In the genomic region with DNA sequence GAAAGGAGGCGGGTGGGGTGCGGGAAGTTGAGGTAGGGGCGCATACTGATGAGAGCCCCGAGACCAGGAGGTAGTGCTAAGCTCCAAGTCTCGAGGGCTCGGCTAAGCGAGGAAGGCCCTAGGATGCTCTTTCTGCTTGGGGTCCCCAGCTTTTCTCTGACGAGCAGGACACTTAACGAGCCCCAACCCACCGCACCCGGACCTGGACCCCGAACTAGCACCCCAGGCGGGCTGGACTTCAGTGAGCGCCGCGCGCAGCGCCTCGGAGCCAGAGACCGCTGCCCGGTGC, we compare ENCODE assay signal across 10 cellular contexts. TPM values are rescaled to one million over a fixed set of nuclear protein-coding genes. Genes with fewer than 3 reads are reported as not detected.
DNase-seq lines count a peak whose midpoint lies in the region; ATAC-seq and TF ChIP-seq lines count a peak whose summit lies in the region.
"Had no signal": no experiment of that assay in that cellular context is flagged by ENCODE, and none has a peak within 500 bp of the region (broad histone marks: within the 10 kb centered on the region; RNA-seq: fewer than 3 reads in every experiment).

No MANE protein-coding gene starts in this region.

- 28% methylated on average over 13 of the region's 21 CpGs; no CpG with 5 or more reads in 1 of the 2 experiments for WGBS in IMR-90 (ENCODE audit: extremely low coverage in 2 of 2, insufficient read length in 1 of 2), 2 experiments
- 34 to 39% methylated on average over 21 of the region's 21 CpGs for WGBS in tibial nerve, 2 donors

- H3K9me2 ChIP-seq in OCI-LY7 (ENCODE audit: insufficient read depth, low read length), result no peaks in the 10 kb centered on the region

- no peak overlapping the region for H3K23ac ChIP-seq in IMR-90 (ENCODE audit: low read depth, low read length)

- H3K36me3 ChIP-seq in BE2C (no peaks in the 10 kb centered on the region), IMR-90 (ENCODE audit: control insufficient read depth, insufficient read depth, low read length) (no peaks in the 10 kb centered on the region), osteoblast (ENCODE audit: insufficient read depth, low read length) (no peaks in the 10 kb centered on the region), OCI-LY7 (ENCODE audit: insufficient read depth, low read length) (no peaks in the 10 kb centered on the region), tibial nerve (no peaks in the 10 kb centered on the region)

- H4K8ac ChIP-seq in IMR-90 (ENCODE audit: low read depth in 2 of 2, low read length in 2 of 2), result no peak overlapping the region

- no peak overlapping the region for H2BK15ac ChIP-seq in IMR-90 (ENCODE audit: low read depth, low read length)

- H3K27ac ChIP-seq in IMR-90 (ENCODE audit: insufficient read depth, low read length) (no peak overlapping the region), osteoblast (ENCODE audit: low read depth, low read length) (no peak overlapping the region), OCI-LY7 (ENCODE audit: low read depth, low read length, poor library complexity, severe bottlenecking) (no peak overlapping the region), tibial nerve (no peak overlapping the region)

- no peak overlapping the region for H3K18ac ChIP-seq in IMR-90 (ENCODE audit: low read depth, low read length)

- dilution Hi-C loops in IMR-90 (cut with HindIII; ENCODE audit: low sequenced_read_pairs, unreplicated experiment), result no loop called here

- peaks cover 5% of the 10 kb centered on the region; the same call in 1 of the 2 replicates for H3K9me1 ChIP-seq in IMR-90 (ENCODE audit: insufficient read depth, low read length)

- no peak for TF ChIP-seq RAD21 in IMR-90 (IDR thresholded peaks at IDR 0.05; ENCODE audit: low read length)

- H3K9ac ChIP-seq in IMR-90 (ENCODE audit: low read depth, low read length), result no peak overlapping the region

- no peak overlapping the region for H3K4ac ChIP-seq in IMR-90 (ENCODE audit: low read depth, low read length)

- POLR2A ChIA-PET in IMR-90 (lab: Charles Lee; ENCODE audit: unreplicated experiment), result no interaction called here
- POLR2A ChIA-PET in OCI-LY7 (lab: Charles Lee), result interaction anchor here (2.2 kb wide), 1 partner anchor 25 kb away, joined by 6 read pairs; the partner anchor contains the start of gene SPATS2

- TF ChIP-seq EP300 in tibial nerve (IDR thresholded peaks at IDR 0.05), result no peak

- H2AK9ac ChIP-seq in IMR-90 (replicated peaks; ENCODE audit: low read depth, low read length, poor library complexity), result no peak overlapping the region

- no peak overlapping the region for H4K91ac ChIP-seq in IMR-90 (ENCODE audit: insufficient read depth, low read depth, low read length)

- no peak overlapping the region for H2BK5ac ChIP-seq in IMR-90 (ENCODE audit: low read depth, low read length, poor library complexity, severe bottlenecking)

- no peak overlapping the region for H3K56ac ChIP-seq in IMR-90 (ENCODE audit: extremely low read depth, insufficient read depth, low read length)

- H3K4me2 ChIP-seq in IMR-90 (ENCODE audit: low read depth, low read length) (no peak overlapping the region), osteoblast (ENCODE audit: insufficient read depth, low read length) (peak overlapping the region; percentile 91), OCI-LY7 (ENCODE audit: low read length) (no peak overlapping the region)

- H2BK120ac ChIP-seq in IMR-90 (ENCODE audit: low read depth, low read length), result no peak overlapping the region

- H4K20me1 ChIP-seq in IMR-90 (ENCODE audit: insufficient read depth, low read length), result 0 out of 2 replicates have a peak, but pooled peaks cover 5% of the 10 kb centered on the region
- H4K20me1 ChIP-seq in osteoblast (ENCODE audit: insufficient read depth, low read length), result no peaks in the 10 kb centered on the region
- no peaks in the 10 kb centered on the region for H4K20me1 ChIP-seq in OCI-LY7 (ENCODE audit: insufficient read depth, low read length)

- DNase-seq in BE2C (no peak), IMR-90 (no peak), fibroblast of pulmonary artery (ENCODE audit: low read depth) (no peak), osteoblast (ENCODE audit: insufficient read length, low spot score, missing footprints) (peak; percentile 86), NCI-H2081 (lab: John Stamatoyannopoulos, UW) (no peak), C1 segment of cervical spinal cord (lab: John Stamatoyannopoulos, UW) (no peak), OCI-LY7 (ENCODE audit: low spot score) (no peak), tibial nerve (ENCODE audit: low spot score in 2 of 2) (no peak)
- DNase-seq: NCI-H2107 had no signal

- no peak overlapping the region for H2BK20ac ChIP-seq in IMR-90 (ENCODE audit: low read depth, low read length)

- no peak overlapping the region for H2AK5ac ChIP-seq in IMR-90 (ENCODE audit: low read depth, low read length)

- H3K4me3 ChIP-seq in BE2C (ENCODE audit: low read depth, low read length) (peak overlapping the region; percentile 53), IMR-90 (ENCODE audit: insufficient read depth, low read depth, low read length) (peak overlapping the region; percentile 33; the same call in 1 of the 2 replicates), fibroblast of pulmonary artery (replicated peaks; ENCODE audit: low read depth, low read length) (peak overlapping the region; percentile 39), osteoblast (ENCODE audit: insufficient read depth, low read length) (peak overlapping the region; percentile 69), OCI-LY7 (ENCODE audit: low read depth, low read length, poor library complexity, severe bottlenecking) (no peak overlapping the region), tibial nerve (peak overlapping the region in 2 of 4 donors; percentile 38 to 56)

- H3K4me1 ChIP-seq in BE2C (peaks cover 17% of the 10 kb centered on the region), IMR-90 (ENCODE audit: control insufficient read depth, insufficient read depth, low read length) (peaks cover 11% of the 10 kb centered on the region), osteoblast (ENCODE audit: insufficient read depth, low read length) (peaks cover 27% of the 10 kb centered on the region), OCI-LY7 (ENCODE audit: insufficient read depth, low read length, poor library complexity, severe bottlenecking) (peaks cover 49% of the 10 kb centered on the region), tibial nerve (peaks cover 0 to 57% (median 37%) of the 10 kb centered on the region in 4 donors)

- H2AFZ ChIP-seq in IMR-90 (replicated peaks; ENCODE audit: low read length, poor library complexity) (peak overlapping the region; percentile 91), osteoblast (ENCODE audit: low read length) (no peak overlapping the region), OCI-LY7 (ENCODE audit: low read length) (no peak overlapping the region)

- H3K27me3 ChIP-seq in BE2C (peaks cover 16% of the 10 kb centered on the region), IMR-90 (ENCODE audit: control insufficient read depth, insufficient read depth, low read length) (peaks cover 87% of the 10 kb centered on the region), osteoblast (ENCODE audit: insufficient read depth, low read length) (peaks cover 75% of the 10 kb centered on the region), tibial nerve (peaks cover 8 to 91% of the 10 kb centered on the region in 2 donors)

- intact Hi-C loops in IMR-90 (cut with micrococcal nuclease) (no loop called here), OCI-LY7 (cut with micrococcal nuclease; ENCODE audit: unreplicated experiment) (loop anchor here (1.0 kb wide), 1 partner anchor 53 kb away; no protein-coding TSS in a partner anchor)

- TF ChIP-seq POLR2A in IMR-90 (IDR thresholded peaks at IDR 0.05; ENCODE audit: low read depth, low read length), result no peak
- TF ChIP-seq POLR2A in tibial nerve (IDR thresholded peaks at IDR 0.05), result no peak

- TF ChIP-seq CTCF in BE2C (IDR thresholded peaks at IDR 0.05; ENCODE audit: low read depth, low read length), result no peak
- no peak for TF ChIP-seq CTCF in IMR-90 (conservative IDR thresholded peaks at IDR 0.05; ENCODE audit: low read depth, low read length)
- no peak for TF ChIP-seq CTCF in fibroblast of pulmonary artery (IDR thresholded peaks at IDR 0.05; ENCODE audit: low read length, missing control alignments)
- TF ChIP-seq CTCF in osteoblast (IDR thresholded peaks at IDR 0.05; ENCODE audit: extremely low read depth, low read depth, low read length), result no peak
- no peak for TF ChIP-seq CTCF in OCI-LY7 (conservative IDR thresholded peaks at IDR 0.05; ENCODE audit: low read length)
- TF ChIP-seq CTCF in tibial nerve (IDR thresholded peaks at IDR 0.05), result no peak

- CTCF ChIA-PET in IMR-90 (lab: Yijun Ruan, JAX) (interaction anchor here (0.7 to 2.9 kb wide), 6 partner anchors 9 to 164 kb away, joined by 3 to 24 read pairs (median 4); partner anchors contain the start of gene TROAP), OCI-LY7 (lab: Charles Lee; ENCODE audit: unreplicated experiment) (interaction anchor here (1.2 kb wide), 1 partner anchor 25 kb away, joined by 3 read pairs; the partner anchor contains the start of gene SPATS2)

- H3K9me3 ChIP-seq in BE2C (no peaks in the 10 kb centered on the region), IMR-90 (ENCODE audit: control insufficient read depth, insufficient read depth, low read length) (no peaks in the 10 kb centered on the region), osteoblast (ENCODE audit: low read depth, low read length) (no peaks in the 10 kb centered on the region), OCI-LY7 (ENCODE audit: low read length) (no peaks in the 10 kb centered on the region), tibial nerve (no peaks in the 10 kb centered on the region)

- H3K14ac ChIP-seq in IMR-90 (replicated peaks; ENCODE audit: low read depth, low read length), result no peak overlapping the region

- in situ Hi-C loops in IMR-90 (cut with MboI; ENCODE audit: low sequenced_read_pairs), result no loop called here

- H3K79me1 ChIP-seq in IMR-90 (ENCODE audit: low read depth in 1 of 2, low read length in 2 of 2), result no peaks in the 10 kb centered on the region

- BruUV-seq in IMR-90 (replicated peaks; lab: Mats Ljungman, UMichigan) (no TSS peak), OCI-LY7 (replicated peaks; lab: Mats Ljungman, UMichigan) (no TSS peak)

- ATAC-seq in IMR-90 (ENCODE audit: low read depth), result no peak

- no peak overlapping the region for H4K5ac ChIP-seq in IMR-90 (ENCODE audit: low read depth, low read length)

- H3K79me2 ChIP-seq in osteoblast (ENCODE audit: insufficient read depth, low read length) (no peaks in the 10 kb centered on the region), OCI-LY7 (ENCODE audit: insufficient read depth, low read depth, low read length) (no peaks in the 10 kb centered on the region)

RNA-seq across cellular contexts. Expression of gene C1QL4, which starts 4.7 kb away (rescaled TPM):
- 4.9 TPM for polyA plus RNA-seq in BE2C (2012; ENCODE audit: insufficient read depth, insufficient read length, low read depth)
- total RNA-seq in IMR-90 (2012; rRNA removed) (0.18 and 0.28 TPM in 2 replicates), osteoblast (0.36 TPM in 1 of 2 replicates, not detected in the other), OCI-LY7 (2022) (0.17 TPM in 1 of 2 replicates, not detected in the other), tibial nerve (not detected)
- 0.46 and 0.60 TPM in 2 replicates for polyA plus RNA-seq in IMR-90 (2012; rRNA removed)
- 0.55 and 0.96 TPM in 2 replicates for polyA plus RNA-seq in IMR-90 (2012; cell fraction: cytosol; rRNA removed)
- 0.84 and 1.3 TPM in 2 replicates for polyA plus RNA-seq in IMR-90 (2012; cell fraction: nucleus; rRNA removed; ENCODE audit: low replicate concordance)
- 0.19 and 0.21 TPM in 2 replicates for total RNA-seq in OCI-LY7 (2014; rRNA removed; shearing (Covaris generic))
- total RNA-seq: T-helper 2 cell treated with Interferon-gamma antibody and Interleukin-4, amounts not matched to agents 100 ng/mL and 5 ng/mL, for 36 hours had no signal

RNA-seq across cellular contexts. Expression of gene DNAJC22, which starts 5.0 kb away (rescaled TPM):
- polyA plus RNA-seq in BE2C (2012; ENCODE audit: insufficient read depth, insufficient read length, low read depth), result 1.3 TPM
- total RNA-seq in IMR-90 (2012; rRNA removed), result 6.7 and 8.1 TPM in 2 replicates
- polyA plus RNA-seq in IMR-90 (2012; rRNA removed), result 8.1 and 8.2 TPM in 2 replicates
- polyA plus RNA-seq in IMR-90 (2012; cell fraction: cytosol; rRNA removed), result 4.2 and 6.7 TPM in 2 replicates
- 10.5 and 11.0 TPM in 2 replicates for polyA plus RNA-seq in IMR-90 (2012; cell fraction: nucleus; rRNA removed; ENCODE audit: low replicate concordance)
- total RNA-seq in osteoblast, result 0.29 and 1.1 TPM in 2 replicates
- total RNA-seq in OCI-LY7 (2014; rRNA removed; shearing (Covaris generic)), result 0.16 TPM in 1 of 2 replicates, not detected in the other
- total RNA-seq in OCI-LY7 (2022), result 0.76 and 1.1 TPM in 2 replicates
- total RNA-seq in tibial nerve, result not detected

RNA-seq across cellular contexts. Expression of gene TROAP, which starts 18.7 kb away (rescaled TPM):
- 24.6 TPM for polyA plus RNA-seq in BE2C (2012; ENCODE audit: insufficient read depth, insufficient read length, low read depth)
- total RNA-seq in IMR-90 (2012; rRNA removed), result 15.6 and 21.5 TPM in 2 replicates
- polyA plus RNA-seq in IMR-90 (2012; rRNA removed), result 29.3 and 46.0 TPM in 2 replicates
- 13.7 and 15.7 TPM in 2 replicates for polyA plus RNA-seq in IMR-90 (2012; cell fraction: cytosol; rRNA removed)
- polyA plus RNA-seq in IMR-90 (2012; cell fraction: nucleus; rRNA removed; ENCODE audit: low replicate concordance), result 36.7 and 80.0 TPM in 2 replicates
- total RNA-seq in osteoblast, result 2.5 and 3.5 TPM in 2 replicates
- total RNA-seq in OCI-LY7 (2014; rRNA removed; shearing (Covaris generic)), result 116 and 150 TPM in 2 replicates
- total RNA-seq in OCI-LY7 (2022), result 141 and 176 TPM in 2 replicates
- 1 to 10 TPM in 2 of 4 donors, under 1 TPM in 1, not detected in 1; 0.30 to 6.5 (median 3.1) TPM for total RNA-seq in tibial nerve

RNA-seq across cellular contexts. Expression of gene SPATS2, which starts 25.5 kb away (rescaled TPM):
- polyA plus RNA-seq in BE2C (2012; ENCODE audit: insufficient read depth, insufficient read length, low read depth), result 33.0 TPM
- 44.7 and 63.3 TPM in 2 replicates for total RNA-seq in IMR-90 (2012; rRNA removed)
- polyA plus RNA-seq in IMR-90 (2012; rRNA removed), result 45.0 and 50.6 TPM in 2 replicates
- 16.7 and 46.0 TPM in 2 replicates for polyA plus RNA-seq in IMR-90 (2012; cell fraction: cytosol; rRNA removed)
- 23.4 and 62.3 TPM in 2 replicates for polyA plus RNA-seq in IMR-90 (2012; cell fraction: nucleus; rRNA removed; ENCODE audit: low replicate concordance)
- 23.3 and 25.7 TPM in 2 replicates for total RNA-seq in osteoblast
- 19.1 and 22.7 TPM in 2 replicates for total RNA-seq in OCI-LY7 (2014; rRNA removed; shearing (Covaris generic))
- 36.4 and 37.5 TPM in 2 replicates for total RNA-seq in OCI-LY7 (2022)
- total RNA-seq in tibial nerve, result 10 to 100 TPM in 2 of 4 donors, 1 to 10 TPM in 2; 5.9 to 14.7 (median 9.8) TPM

RNA-seq across cellular contexts. Expression of gene PRPH, which starts 46.8 kb away (rescaled TPM):
- polyA plus RNA-seq in BE2C (2012; ENCODE audit: insufficient read depth, insufficient read length, low read depth), result 1,275 TPM
- total RNA-seq in IMR-90 (2012; rRNA removed) (not detected in 2 replicates), osteoblast (under 0.01 TPM in 1 of 2 replicates, not detected in the other), OCI-LY7 (2022) (not detected in 2 replicates), tibial nerve (under 1 TPM in 3 of 4 donors, not detected in 1; 0.20 to 0.84 (median 0.22) TPM)
- not detected in 2 replicates for polyA plus RNA-seq in IMR-90 (2012; rRNA removed)
- polyA plus RNA-seq in IMR-90 (2012; cell fraction: cytosol; rRNA removed), result 0.02 TPM in 1 of 2 replicates, not detected in the other
- polyA plus RNA-seq in IMR-90 (2012; cell fraction: nucleus; rRNA removed; ENCODE audit: low replicate concordance), result 0.29 and 0.49 TPM in 2 replicates
- total RNA-seq in OCI-LY7 (2014; rRNA removed; shearing (Covaris generic)), result not detected in 2 replicates
- total RNA-seq: T-helper 2 cell treated with Interferon-gamma antibody and Interleukin-4, amounts not matched to agents 100 ng/mL and 5 ng/mL, for 36 hours had no signal
